13 cellular contexts compared by ENCODE assay signal in the genomic region with DNA sequence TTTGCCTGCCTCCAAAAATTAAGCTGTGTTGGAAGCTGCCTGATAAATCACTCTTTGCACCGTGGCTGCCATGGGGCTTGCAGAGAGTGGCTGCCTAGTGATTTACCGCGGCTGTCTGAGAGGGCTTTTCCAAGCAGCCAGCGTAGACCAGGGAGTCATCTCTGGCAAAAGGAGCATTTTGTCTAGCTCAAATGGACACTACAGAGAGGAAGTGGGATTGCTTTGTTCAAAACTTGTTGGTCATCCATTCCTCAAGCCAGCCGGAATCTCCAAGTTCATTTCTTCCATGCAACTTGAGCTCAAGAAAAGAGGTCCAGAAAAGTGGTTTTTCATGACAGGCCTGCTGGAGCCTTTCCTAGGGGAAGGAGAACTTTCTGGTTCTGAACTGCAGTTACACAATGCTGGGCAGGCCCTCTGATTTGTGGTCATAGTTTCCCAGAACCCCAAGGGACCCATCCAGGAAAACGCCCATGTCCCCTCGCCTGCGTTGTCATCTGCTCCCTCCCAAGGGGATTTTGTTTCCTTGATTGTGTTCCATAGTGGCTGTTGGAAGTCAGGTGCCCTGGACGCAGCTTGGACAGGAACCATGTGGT.
DNase-seq lines count a peak whose midpoint lies in the region; ATAC-seq and TF ChIP-seq lines count a peak whose summit lies in the region.
"Had no signal": no experiment of that assay in that cellular context is flagged by ENCODE, and none has a peak within 500 bp of the region (broad histone marks: within the 10 kb centered on the region; RNA-seq: fewer than 3 reads in every experiment).

No MANE protein-coding gene starts in this region.

- TF ChIP-seq CTCF in ovary (IDR thresholded peaks at IDR 0.05) (no peak), vagina (IDR thresholded peaks at IDR 0.05) (no peak), RWPE1 (conservative IDR thresholded peaks at IDR 0.05; ENCODE audit: low read depth) (no peak)

- DNase-seq in NCI-H524 (lab: John Stamatoyannopoulos, UW) (peak; percentile 8 to 39), NCI-H524 treated with DMSO at 0.1 percent for 48 hours (lab: John Stamatoyannopoulos, UW) (no peak), cardiac septum (ENCODE audit: low spot score) (peak; percentile 78), ovary (peak in 1 of 5 donors; percentile 61), vagina (ENCODE audit: extremely low spot score in 2 of 2) (peak in 1 of 2 donors; percentile 94), RWPE1 (ENCODE audit: low spot score) (no peak), NCI-H2081 treated with DMSO at 0.1 percent for 48 hours (lab: John Stamatoyannopoulos, UW) (no peak)
- DNase-seq: activated CD4-positive, alpha-beta T cell treated with anti-CD3 and anti-CD28 coated beads for 1 hour; activated T-cell treated with anti-CD3 and anti-CD28 coated beads, Interleukin-2, amount 50 U/mL, for 72 hours; DMS153; NCI-H1436 had no signal

- H3K4me1 ChIP-seq in ovary (ENCODE audit: insufficient read depth) = peaks cover 1% of the 10 kb centered on the region
- peaks cover 24% of the 10 kb centered on the region for H3K4me1 ChIP-seq in vagina

- H3K9me3 ChIP-seq in ovary (no peaks in the 10 kb centered on the region), vagina (no peaks in the 10 kb centered on the region)

- intact Hi-C loops in cardiac septum (cut with DNase I) = loop anchor here (5.0 kb wide), 2 partner anchors 93 to 177 kb away; no protein-coding TSS in a partner anchor
- intact Hi-C loops in ovary (cut with DNase I) = no loop called here
- intact Hi-C loops in vagina (cut with DNase I) = loop anchor here (5.0 to 10.0 kb wide), 3 partner anchors 60 to 92 kb away; no protein-coding TSS in a partner anchor

- CTCF ChIA-PET in RWPE1 (lab: Yijun Ruan, JAX) = interaction anchor here (0.6 to 0.7 kb wide), 2 partner anchors 27 to 1249 kb away, joined by 3 to 5 read pairs; no protein-coding TSS in a partner anchor

- peak; percentile 61 for TF ChIP-seq EP300 in ovary (IDR thresholded peaks at IDR 0.05)

- H3K36me3 ChIP-seq in ovary (no peaks in the 10 kb centered on the region), vagina (no peaks in the 10 kb centered on the region)

- WGBS in ovary, 3 donors = 31 to 46% (median 40%) methylated on average over 9 of the region's 9 CpGs

- H3K4me3 ChIP-seq in ovary (no peak overlapping the region), vagina (no peak overlapping the region)
- H3K4me3 ChIP-seq: GM12878 had no signal

- POLR2A ChIA-PET in RWPE1 (lab: Yijun Ruan, JAX; ENCODE audit: low non-redundant PET) = no interaction called here

- H3K27ac ChIP-seq in ovary (no peak overlapping the region), vagina (peak overlapping the region; percentile 46), RWPE1 (no peak overlapping the region; the same call in 1 of the 2 replicates)

- H3K27me3 ChIP-seq in ovary (no peaks in the 10 kb centered on the region), vagina (no peaks in the 10 kb centered on the region)

- no peak for TF ChIP-seq POLR2A in ovary (IDR thresholded peaks at IDR 0.05)
- TF ChIP-seq POLR2A in vagina (IDR thresholded peaks at IDR 0.05) = no peak

- ATAC-seq in GM19035 (IDR thresholded peaks at IDR 0.05; ENCODE audit: unreplicated experiment) = no peak
- ATAC-seq: activated T-cell treated with anti-CD3 and anti-CD28 coated beads, Interleukin-2, amount 50 U/mL, for 72 hours; GM12878 had no signal

Comparison
In these comparisons a context has a peak if more than half of its experiments do, and no peak if none do; other contexts are left out.
1. DNase-seq: peak in NCI-H524 (2 of 2) and cardiac septum (single experiment); none in NCI-H524 treated with DMSO at 0.1 percent for 48 hours (single experiment), RWPE1 (single experiment) and NCI-H2081 treated with DMSO at 0.1 percent for 48 hours (single experiment).
2. intact Hi-C loops: an anchor here in cardiac septum (5.0 kb wide) and vagina (5.0 to 10.0 kb wide); none called in ovary.